In the genomic region with DNA sequence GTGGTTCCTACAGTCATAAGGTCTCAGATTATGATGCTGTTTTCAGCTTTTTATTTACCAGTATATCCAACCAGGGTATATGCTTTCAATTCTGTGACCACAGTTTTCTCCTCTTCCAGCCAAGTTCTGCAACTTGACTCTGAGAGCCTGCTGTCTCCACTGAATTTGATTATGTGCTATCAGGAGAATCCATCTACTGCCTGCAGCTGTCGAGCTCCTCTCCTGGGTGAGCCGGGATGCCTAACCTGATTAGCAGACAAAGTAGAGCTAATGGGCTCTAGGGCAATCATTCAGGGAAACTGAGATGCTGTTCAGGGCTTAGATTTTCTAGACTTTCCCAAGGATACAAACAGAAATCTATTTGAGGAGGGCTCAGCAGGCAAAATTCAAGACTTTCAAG, we compare ENCODE assay signal across 20 cellular contexts.
"Had no signal": no experiment of that assay in that cellular context is flagged by ENCODE, and none has a peak within 500 bp of the region (broad histone marks: within the 10 kb centered on the region; RNA-seq: fewer than 3 reads in every experiment).

No MANE protein-coding gene starts in this region.

- H3K27ac ChIP-seq: adrenal gland, breast epithelium, coronary artery, left ventricle myocardium inferior, tibial nerve had no signal

- H3K36me3 ChIP-seq: adrenal gland, breast epithelium, left ventricle myocardium inferior, tibial nerve had no signal

- H3K4me3 ChIP-seq: adrenal gland, breast epithelium, coronary artery, left ventricle myocardium inferior, tibial nerve had no signal

- FAIRE-seq: astrocyte, endometrium, frontal cortex, urothelium cell line had no signal

- H3K27me3 ChIP-seq: adrenal gland, breast epithelium, tibial nerve had no signal

- DNase-seq: activated CD8-positive, alpha-beta memory T cell treated with anti-CD3 and anti-CD28 coated beads for 24 hours; activated CD8-positive, alpha-beta memory T cell treated with anti-CD3 and anti-CD28 coated beads, Interleukin-2, amount 50 U/mL, for 48 hours; activated effector memory CD4-positive, alpha-beta T cell treated with anti-CD3 and anti-CD28 coated beads, Interleukin-2, amount 50 U/mL, for 16 hours; activated T-cell treated with anti-CD3 and anti-CD28 coated beads, Interleukin-2, amount 50 U/mL, for 48 hours; head of caudate nucleus; left ventricle myocardium inferior; mammary epithelial cell; occipital lobe; posterior cingulate gyrus; stimulated activated naive CD4-positive, alpha-beta T cell treated with Interleukin-2 at 50 U/mL for 16 hours had no signal

- ATAC-seq: activated CD4-positive, CD25-positive, alpha-beta regulatory T cell treated with anti-CD3 and anti-CD28 coated beads, Interleukin-2, amount 50 U/mL, for 24 hours; activated naive CD4-positive, alpha-beta T cell treated with anti-CD3 and anti-CD28 coated beads, Interleukin-2, amount 50 U/mL, for 72 hours had no signal

- H3K9me3 ChIP-seq: adrenal gland, breast epithelium, left ventricle myocardium inferior, tibial nerve had no signal

- H3K4me1 ChIP-seq: adrenal gland, breast epithelium, left ventricle myocardium inferior, tibial nerve had no signal
